4 cellular contexts compared by ENCODE assay signal in genomic region chr3:195619576-195620369, GRCh38. TPM values are rescaled to one million over a fixed set of nuclear protein-coding genes. Genes with fewer than 3 reads are reported as not detected.
"Had no signal": no experiment of that assay in that cellular context is flagged by ENCODE, and none has a peak within 500 bp of the region (broad histone marks: within the 10 kb centered on the region; RNA-seq: fewer than 3 reads in every experiment).

No MANE protein-coding gene starts in this region.

RNA-seq across cellular contexts. Expression of gene APOD, which starts 36.0 kb away (rescaled TPM):
- total RNA-seq: activated CD4-positive, alpha-beta T cell treated with anti-CD3 and anti-CD28 coated beads for 36 hours; activated CD8-positive, alpha-beta T cell treated with anti-CD3 and anti-CD28 coated beads, Interleukin-2, amount 10 ng/mL, durations not matched to agents 7 days and 5 days; activated T-cell treated with anti-CD3 and anti-CD28 coated beads, Interleukin-2, amount 50 U/mL, for 4 hours; SJSA1 had no signal
